Comparison of ENCODE assay signal across 3 cellular contexts in the genomic region with DNA sequence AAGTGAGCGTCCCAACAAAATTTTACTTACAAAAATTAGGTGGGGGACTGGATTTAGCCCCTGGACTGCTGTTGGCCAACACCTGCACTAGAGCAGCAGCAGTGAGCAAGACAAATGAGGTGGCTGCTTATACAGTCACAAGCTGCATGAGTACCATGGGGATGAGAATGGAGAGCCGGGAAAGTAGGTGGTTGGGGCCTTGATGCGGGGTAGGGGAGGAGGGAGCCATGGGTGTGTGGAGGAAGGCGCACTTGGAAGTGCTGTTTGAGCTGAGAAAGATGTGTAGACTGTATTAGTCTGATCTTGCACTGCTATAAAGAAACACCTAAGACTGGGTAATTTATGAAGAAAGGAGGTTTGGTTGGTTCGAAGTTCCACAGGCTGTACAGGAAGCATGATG. TPM values are rescaled to one million over a fixed set of nuclear protein-coding genes. Genes with fewer than 3 reads are reported as not detected.
"Had no signal": no experiment of that assay in that cellular context is flagged by ENCODE, and none has a peak within 500 bp of the region (broad histone marks: within the 10 kb centered on the region; RNA-seq: fewer than 3 reads in every experiment).

No MANE protein-coding gene starts in this region.

RNA-seq across cellular contexts. Expression of a gene that starts 31.0 kb away (rescaled TPM):
- total RNA-seq: M059J, Peyer's patch, SJSA1 had no signal
